In the genomic region with DNA sequence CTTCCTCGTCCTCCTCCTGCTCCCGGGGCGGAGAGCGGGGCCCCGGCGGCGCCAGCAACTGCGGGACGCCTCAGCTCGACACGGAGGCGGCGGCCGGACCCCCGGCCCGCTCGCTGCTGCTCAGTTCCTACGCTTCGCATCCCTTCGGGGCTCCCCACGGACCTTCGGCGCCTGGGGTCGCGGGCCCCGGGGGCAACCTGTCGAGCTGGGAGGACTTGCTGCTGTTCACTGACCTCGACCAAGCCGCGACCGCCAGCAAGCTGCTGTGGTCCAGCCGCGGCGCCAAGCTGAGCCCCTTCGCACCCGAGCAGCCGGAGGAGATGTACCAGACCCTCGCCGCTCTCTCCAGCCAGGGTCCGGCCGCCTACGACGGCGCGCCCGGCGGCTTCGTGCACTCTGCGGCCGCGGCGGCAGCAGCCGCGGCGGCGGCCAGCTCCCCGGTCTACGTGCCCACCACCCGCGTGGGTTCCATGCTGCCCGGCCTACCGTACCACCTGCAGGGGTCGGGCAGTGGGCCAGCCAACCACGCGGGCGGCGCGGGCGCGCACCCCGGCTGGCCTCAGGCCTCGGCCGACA, we compare ENCODE assay signal across 8 cellular contexts. TPM values are rescaled to one million over a fixed set of nuclear protein-coding genes. Genes with fewer than 3 reads are reported as not detected.
A peak's percentile ranks its signal among the peaks of the same experiment; 100 is the strongest.
DNase-seq lines count a peak whose midpoint lies in the region; ATAC-seq and TF ChIP-seq lines count a peak whose summit lies in the region.
"Had no signal": no experiment of that assay in that cellular context is flagged by ENCODE, and none has a peak within 500 bp of the region (broad histone marks: within the 10 kb centered on the region; RNA-seq: fewer than 3 reads in every experiment).

No MANE protein-coding gene starts in this region.

- DNase-seq in PC-3 (no peak), mesendoderm (no peak), thyroid gland (peak in 1 of 2 donors; percentile 18), kidney glomerular epithelial cell (lab: John Stamatoyannopoulos, UW) (no peak)
- no peak for DNase-seq in stimulated activated CD4-positive, alpha-beta T cell treated with anti-CD3 and anti-CD28 coated beads, Interleukin-1b, Interleukin-23, amount 100 ng/mL, for 48 hours
- no peak for DNase-seq in effector CD8-positive, alpha-beta T cell (lab: John Stamatoyannopoulos, UW)
- DNase-seq: NCI-H2081 treated with DMSO at 0.1 percent for 48 hours had no signal

- no peak for ATAC-seq in PC-3

- peak overlapping the region; percentile 87 for H2BK5ac ChIP-seq in mesendoderm (ENCODE audit: low read length)

- H3K4me3 ChIP-seq in PC-3 (ENCODE audit: low read length) (peak overlapping the region; percentile 100), duodenal mucosa (ENCODE audit: low read depth in 1 of 2, low read length in 2 of 2) (peak overlapping the region; percentile 85 to 89), mesendoderm (ENCODE audit: low read length) (peak overlapping the region; percentile 100), thyroid gland (replicated peaks in 1 of 3) (peak overlapping the region; percentile 74 to 99 (median 87))

- H3K27ac ChIP-seq in PC-3 (ENCODE audit: low read length) (no peak overlapping the region), duodenal mucosa (ENCODE audit: low read depth, low read length) (peak overlapping the region; percentile 74), mesendoderm (ENCODE audit: low read depth, low read length) (peak overlapping the region; percentile 68), thyroid gland (peak overlapping the region; percentile 87 to 97 (median 95))

- H2AK5ac ChIP-seq in mesendoderm (ENCODE audit: low read length) = no peak overlapping the region

- H4K5ac ChIP-seq in mesendoderm (ENCODE audit: low read length) = no peak overlapping the region

- H3F3A ChIP-seq in PC-3 (ENCODE audit: low read length, unreplicated experiment) = no peaks in the 10 kb centered on the region

- H3K79me2 ChIP-seq in PC-3 (ENCODE audit: low read length) (peaks cover 62% of the 10 kb centered on the region), mesendoderm (ENCODE audit: control insufficient read depth, insufficient read depth, low read length) (peaks cover 90% of the 10 kb centered on the region)

- peak overlapping the region; percentile 100 for H3K4me2 ChIP-seq in PC-3 (ENCODE audit: low read length)
- H3K4me2 ChIP-seq in mesendoderm (ENCODE audit: low read length) = peak overlapping the region; percentile 39

- H3K27me3 ChIP-seq in PC-3 (ENCODE audit: low read length) = peaks cover 6% of the 10 kb centered on the region
- H3K27me3 ChIP-seq in duodenal mucosa (ENCODE audit: control insufficient read depth in 1 of 2, insufficient read depth in 2 of 2, low read length in 2 of 2) = peaks cover 14 to 20% of the 10 kb centered on the region in 2 donors
- H3K27me3 ChIP-seq in mesendoderm (ENCODE audit: insufficient read depth, low read length, poor library complexity) = peaks cover 26% of the 10 kb centered on the region
- peaks cover 21% of the 10 kb centered on the region for H3K27me3 ChIP-seq in thyroid gland

- H3K9ac ChIP-seq in PC-3 (ENCODE audit: low read length) (peak overlapping the region; percentile 94), duodenal mucosa (ENCODE audit: low read depth in 1 of 2, low read length in 2 of 2) (peak overlapping the region; percentile 86 to 90), mesendoderm (ENCODE audit: low read length) (peak overlapping the region; percentile 85)

- no peak for TF ChIP-seq POLR2A in thyroid gland (IDR thresholded peaks at IDR 0.05)

- peak overlapping the region; percentile 31 for H2BK120ac ChIP-seq in mesendoderm (ENCODE audit: low read depth, low read length)

- peak overlapping the region; percentile 98 for H3K18ac ChIP-seq in mesendoderm (ENCODE audit: low read length)

- POLR2A ChIA-PET in PC-3 (lab: Charles Lee; ENCODE audit: unreplicated experiment) = interaction anchor here (0.5 kb wide), 1 partner anchor 44 kb away, joined by 3 read pairs; no protein-coding TSS in a partner anchor

- H3K4me1 ChIP-seq in PC-3 (ENCODE audit: insufficient read depth, low read length) (peaks cover 17% of the 10 kb centered on the region), duodenal mucosa (ENCODE audit: control insufficient read depth in 1 of 2, insufficient read depth in 2 of 2, low read length in 2 of 2) (no peaks in the 10 kb centered on the region), mesendoderm (ENCODE audit: control insufficient read depth, low read depth, low read length) (no peaks in the 10 kb centered on the region), thyroid gland (peaks cover 17 to 31% of the 10 kb centered on the region in 2 donors)

- H3K56ac ChIP-seq in mesendoderm (ENCODE audit: low read length) = peak overlapping the region; percentile 96

- peak overlapping the region; percentile 29 for H3K23ac ChIP-seq in mesendoderm (ENCODE audit: low read length)

- H3K79me1 ChIP-seq in mesendoderm (ENCODE audit: low read length) = no peaks in the 10 kb centered on the region

- H3K4ac ChIP-seq in mesendoderm (ENCODE audit: low read depth, low read length) = peak overlapping the region; percentile 28

- peaks cover 33% of the 10 kb centered on the region; the same call in 1 of the 2 replicates for H4K20me1 ChIP-seq in PC-3 (ENCODE audit: low read length)

- BruUV-seq in PC-3 (replicated peaks; lab: Mats Ljungman, UMichigan) = no TSS peak

- H3K9me3 ChIP-seq in PC-3 (ENCODE audit: low read length) (no peaks in the 10 kb centered on the region), duodenal mucosa (ENCODE audit: control insufficient read depth in 1 of 2, low read length in 2 of 2) (no peaks in the 10 kb centered on the region), thyroid gland (no peaks in the 10 kb centered on the region)

- no peaks in the 10 kb centered on the region for H3K9me2 ChIP-seq in PC-3 (replicated peaks; ENCODE audit: low read length)

- H4K8ac ChIP-seq in mesendoderm (ENCODE audit: low read depth, low read length) = no peak overlapping the region

- no peak for TF ChIP-seq CTCF in PC-3 (conservative IDR thresholded peaks at IDR 0.05; ENCODE audit: low read depth, low read length)
- no peak for TF ChIP-seq CTCF in thyroid gland (IDR thresholded peaks at IDR 0.05)

- no peaks in the 10 kb centered on the region for H3K36me3 ChIP-seq in PC-3 (ENCODE audit: low read depth, low read length)
- peaks cover 8 to 9% of the 10 kb centered on the region in 2 donors for H3K36me3 ChIP-seq in duodenal mucosa (ENCODE audit: control insufficient read depth in 1 of 2, insufficient read depth in 2 of 2, low read length in 2 of 2)
- peaks cover 34% of the 10 kb centered on the region for H3K36me3 ChIP-seq in mesendoderm (ENCODE audit: control insufficient read depth, insufficient read depth, low read length)
- H3K36me3 ChIP-seq in thyroid gland = no peaks in the 10 kb centered on the region

- no peak overlapping the region for H2BK15ac ChIP-seq in mesendoderm (replicated peaks; ENCODE audit: low read depth)

- CTCF ChIA-PET in PC-3 (lab: Charles Lee) = no interaction called here

- no peak overlapping the region for H2AFZ ChIP-seq in PC-3 (ENCODE audit: low read length)

- WGBS in mesendoderm (ENCODE audit: extremely low coverage, insufficient coverage, low lambda C conversion rate) = no CpG with 5 or more reads among the region's 73 CpGs
- WGBS in thyroid gland, 2 donors = 0 to 9% methylated on average over 7 to 10 of the region's 73 CpGs

- intact Hi-C loops in PC-3 (cut with micrococcal nuclease) = loop anchor here (5.0 kb wide), 1 partner anchor 526 kb away; no protein-coding TSS in a partner anchor
- intact Hi-C loops in thyroid gland (cut with DNase I) = loop anchor here (5.0 to 10.0 kb wide), 2 partner anchors 183 to 386 kb away; no protein-coding TSS in a partner anchor

RNA-seq across cellular contexts. Expression of gene GATA6, which starts 2.0 kb away (rescaled TPM):
- 19.4 and 24.1 TPM in 2 replicates for total RNA-seq in PC-3 (2014; rRNA removed)
- 31.4 TPM for polyA plus RNA-seq in mesendoderm (2013, experiment 1 of 2)
- 28.4 TPM for polyA plus RNA-seq in mesendoderm (2013, experiment 2 of 2)
- 10 to 100 TPM in 3 of 4 donors, 1 to 10 TPM in 1; 8.5 to 18.9 (median 15.1) TPM for total RNA-seq in thyroid gland
